Comparison of ENCODE assay signal across 19 cellular contexts in genomic region chr11:106461839-106462545, GRCh38.
DNase-seq lines count a peak whose midpoint lies in the region; ATAC-seq and TF ChIP-seq lines count a peak whose summit lies in the region.
"Had no signal": no experiment of that assay in that cellular context is flagged by ENCODE, and none has a peak within 500 bp of the region (broad histone marks: within the 10 kb centered on the region; RNA-seq: fewer than 3 reads in every experiment).

No MANE protein-coding gene starts in this region.

- DNase-seq in A172 (ENCODE audit: low spot score) (peak; percentile 72), body of pancreas (no peak), kidney glomerular epithelial cell (lab: John Stamatoyannopoulos, UW) (no peak), cerebellum (ENCODE audit: low spot score) (no peak)
- DNase-seq: activated T-cell treated with anti-CD3 and anti-CD28 coated beads, Interleukin-2, amount 50 U/mL, for 1 hour; DMS153; GM23248; mammary epithelial cell; naive thymus-derived CD4-positive, alpha-beta T cell; NCI-H1930; NCI-H446 treated with DMSO at 0.1 percent for 48 hours; stimulated activated CD8-positive, alpha-beta memory T cell treated with anti-CD3 and anti-CD28 coated beads, Interleukin-4, amount 100 ng/mL, for 48 hours had no signal

- H3K4me1 ChIP-seq in HUES48 (ENCODE audit: control insufficient read depth, insufficient read depth, low read length): peaks cover 19% of the 10 kb centered on the region
- peaks cover 41% of the 10 kb centered on the region for H3K4me1 ChIP-seq in body of pancreas
- no peaks in the 10 kb centered on the region for H3K4me1 ChIP-seq in liver (ENCODE audit: control insufficient read depth in 4 of 4, insufficient read depth in 4 of 4, low read length in 3 of 4)

- no peak for TF ChIP-seq POLR2A in body of pancreas (IDR thresholded peaks at IDR 0.05)

- no peaks in the 10 kb centered on the region for H3K27me3 ChIP-seq in HUES48 (ENCODE audit: control insufficient read depth, insufficient read depth, low read length)
- H3K27me3 ChIP-seq in body of pancreas: no peaks in the 10 kb centered on the region
- no peaks in the 10 kb centered on the region for H3K27me3 ChIP-seq in liver (ENCODE audit: control insufficient read depth in 4 of 4, insufficient read depth in 4 of 4, low read length in 3 of 4)
- H3K27me3 ChIP-seq: esophagus muscularis mucosa had no signal

- H3K36me3 ChIP-seq in HUES48 (ENCODE audit: control insufficient read depth, insufficient read depth, low read length) (no peaks in the 10 kb centered on the region), body of pancreas (replicated peaks in 1 of 2; ENCODE audit: insufficient read depth in 1 of 2, low read depth in 2 of 2) (no peaks in the 10 kb centered on the region), liver (ENCODE audit: control insufficient read depth in 4 of 4, insufficient read depth in 3 of 4, low read depth in 1 of 4, low read length in 3 of 4) (no peaks in the 10 kb centered on the region)
- H3K36me3 ChIP-seq: esophagus muscularis mucosa had no signal

- ATAC-seq in body of pancreas (peak; percentile 60), GM21526 (IDR thresholded peaks at IDR 0.05; ENCODE audit: low FRiP score, unreplicated experiment) (no peak), GM19351 (IDR thresholded peaks at IDR 0.05; ENCODE audit: unreplicated experiment) (no peak)
- ATAC-seq: naive thymus-derived CD4-positive, alpha-beta T cell had no signal

- H3K27ac ChIP-seq in HUES48 (ENCODE audit: low read depth, low read length) (peak overlapping the region; percentile 9), body of pancreas (peak overlapping the region in 2 of 4 donors; percentile 32 to 73), liver (ENCODE audit: low read depth in 1 of 2, low read length in 2 of 2) (no peak overlapping the region)
- H3K27ac ChIP-seq: C4-2B, esophagus muscularis mucosa, GM23248, HL-60 had no signal

- intact Hi-C loops in body of pancreas (cut with DNase I): no loop called here

- no peaks in the 10 kb centered on the region for H3K9me3 ChIP-seq in HUES48 (ENCODE audit: control insufficient read depth, insufficient read depth, low read length)
- H3K9me3 ChIP-seq in body of pancreas: no peaks in the 10 kb centered on the region
- no peaks in the 10 kb centered on the region for H3K9me3 ChIP-seq in liver (ENCODE audit: control insufficient read depth in 4 of 4, low read length in 3 of 4)
- H3K9me3 ChIP-seq: esophagus muscularis mucosa had no signal

- TF ChIP-seq CTCF in body of pancreas (IDR thresholded peaks at IDR 0.05) (no peak), liver (IDR thresholded peaks at IDR 0.05; ENCODE audit: low read depth, low read length, missing input control) (no peak)

- 39 to 44% methylated on average over 4 of the region's 4 CpGs for WGBS in body of pancreas, 2 donors
- WGBS in liver: 40% methylated on average over 4 of the region's 4 CpGs

- no peak overlapping the region for H3K9ac ChIP-seq in HUES48 (ENCODE audit: low read depth, low read length)
- H3K9ac ChIP-seq in liver (ENCODE audit: low read depth in 1 of 2, low read length in 2 of 2): no peak overlapping the region
- H3K9ac ChIP-seq: GM23248 had no signal

- H3K4me3 ChIP-seq in HUES48 (ENCODE audit: low read depth, low read length): no peak overlapping the region
- H3K4me3 ChIP-seq in body of pancreas: no peak overlapping the region
- no peak overlapping the region for H3K4me3 ChIP-seq in liver (ENCODE audit: low read depth in 1 of 3, low read length in 3 of 3)
- H3K4me3 ChIP-seq: esophagus muscularis mucosa, GM23248 had no signal

- TF ChIP-seq RAD21 in liver (IDR thresholded peaks at IDR 0.05): no peak

TF ChIP-seq in liver, 16 proteins besides CTCF, POLR2A, EP300 and RAD21:
- peak; percentile 79 for TF ChIP-seq NR2F2 (IDR thresholded peaks at IDR 0.05)
- TF ChIP-seq ZBTB33 (IDR thresholded peaks at IDR 0.05): no peak
